Comparison of ENCODE assay signal across 1 cellular context in genomic region chr13:29754486-29754806, GRCh38.
A peak's percentile ranks its signal among the peaks of the same experiment; 100 is the strongest.
TF ChIP-seq lines count a peak whose summit lies in the region.

No MANE protein-coding gene starts in this region.

TF ChIP-seq in K562, 482 proteins besides CTCF, POLR2A, EP300 and RAD21 (continued from another document):
- TF ChIP-seq NFE2 (IDR thresholded peaks at IDR 0.05; ENCODE audit: low read depth) (peak; percentile 34; the same call in 1 of the 2 replicates), GABPA (tag; conservative IDR thresholded peaks at IDR 0.05; ENCODE audit: low read depth) (no peak)
